Comparison of ENCODE assay signal across 20 cellular contexts in the genomic region with DNA sequence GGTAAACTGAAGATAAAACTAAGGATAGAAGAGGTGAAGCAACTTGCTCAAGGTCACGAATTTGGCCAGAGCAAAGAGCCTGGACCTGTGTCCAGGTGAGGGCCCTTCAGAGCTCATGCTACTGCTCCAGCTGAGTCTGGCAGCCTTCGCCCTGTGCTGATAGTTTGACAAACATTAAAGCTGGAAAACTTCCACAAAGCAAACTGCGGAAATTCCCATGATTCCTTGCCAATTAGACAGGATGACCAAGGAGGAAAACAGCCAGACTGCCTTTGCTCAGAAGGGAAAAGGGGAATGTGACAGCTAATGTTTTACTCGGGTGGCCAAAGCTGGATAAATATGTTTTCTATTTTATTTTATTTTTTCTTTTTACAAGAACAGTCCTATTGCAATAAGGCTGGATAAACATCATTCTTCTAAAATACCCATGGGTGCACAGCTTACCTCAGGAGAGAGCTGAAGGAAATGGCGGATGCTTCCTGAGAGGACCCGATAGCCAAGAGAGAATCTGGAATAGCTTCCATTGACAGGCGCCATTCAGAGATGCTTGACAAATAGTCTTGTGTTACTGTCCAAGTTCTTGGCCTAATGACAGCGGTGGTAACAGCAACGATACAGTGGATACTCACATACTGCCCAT. TPM values are rescaled to one million over a fixed set of nuclear protein-coding genes. Genes with fewer than 3 reads are reported as not detected.
DNase-seq lines count a peak whose midpoint lies in the region; ATAC-seq and TF ChIP-seq lines count a peak whose summit lies in the region.
"Had no signal": no experiment of that assay in that cellular context is flagged by ENCODE, and none has a peak within 500 bp of the region (broad histone marks: within the 10 kb centered on the region; RNA-seq: fewer than 3 reads in every experiment).

No MANE protein-coding gene starts in this region.

- peaks cover 12% of the 10 kb centered on the region for H3K4me1 ChIP-seq in lower lobe of right lung
- H3K4me1 ChIP-seq: adrenal gland, spleen had no signal

- no peak overlapping the region for H3K4me3 Mint-ChIP-seq in activated CD8-positive, alpha-beta memory T cell treated with anti-CD3 and anti-CD28 coated beads, Interleukin-2, amount 10 ng/mL, durations not matched to agents 7 days and 5 days
- H3K4me3 Mint-ChIP-seq: HFFc6; T-helper 1 cell treated with Interleukin-12 subunit alpha and Interleukin-12 subunit beta and Interleukin-4 antibody, amounts not matched to agents 30 μg/mL and 1 μg/mL, for 36 hours had no signal

- H3K9me3 Mint-ChIP-seq in activated CD8-positive, alpha-beta memory T cell treated with anti-CD3 and anti-CD28 coated beads, Interleukin-2, amount 10 ng/mL, durations not matched to agents 7 days and 5 days (ENCODE audit: low read depth), result peaks cover 4% of the 10 kb centered on the region

- intact Hi-C loops in Right ventricle myocardium inferior (cut with DNase I), result no loop called here
- intact Hi-C loops in cardiac septum (cut with DNase I), result no loop called here
- intact Hi-C loops in lower lobe of right lung (cut with DNase I), result no loop called here

- no peaks in the 10 kb centered on the region for H3K9me3 ChIP-seq in lower lobe of right lung
- H3K9me3 ChIP-seq: A549, adrenal gland had no signal

- H3K27me3 Mint-ChIP-seq in activated CD8-positive, alpha-beta memory T cell treated with anti-CD3 and anti-CD28 coated beads, Interleukin-2, amount 10 ng/mL, durations not matched to agents 7 days and 5 days, result no peaks in the 10 kb centered on the region

- no peak for TF ChIP-seq CTCF in lower lobe of right lung (IDR thresholded peaks at IDR 0.05)

- no peaks in the 10 kb centered on the region for H3K27me3 ChIP-seq in lower lobe of right lung (ENCODE audit: low read depth)
- H3K27me3 ChIP-seq: adrenal gland, spleen had no signal

- CTCF ChIA-PET in activated CD8-positive, alpha-beta memory T cell treated with anti-CD3 and anti-CD28 coated beads, Interleukin-2, amount 10 ng/mL, durations not matched to agents 7 days and 5 days (lab: Charles Lee), result no interaction called here

- no peak overlapping the region for H3K4me3 ChIP-seq in lower lobe of right lung
- H3K4me3 ChIP-seq: A549, adrenal gland, spleen had no signal

- H3K27ac ChIP-seq in lower lobe of right lung, result no peak overlapping the region
- H3K27ac ChIP-seq: A549, spleen had no signal

- no peaks in the 10 kb centered on the region for H3K4me1 Mint-ChIP-seq in activated CD8-positive, alpha-beta memory T cell treated with anti-CD3 and anti-CD28 coated beads, Interleukin-2, amount 10 ng/mL, durations not matched to agents 7 days and 5 days

- H3K36me3 Mint-ChIP-seq in activated CD8-positive, alpha-beta memory T cell treated with anti-CD3 and anti-CD28 coated beads, Interleukin-2, amount 10 ng/mL, durations not matched to agents 7 days and 5 days, result no peaks in the 10 kb centered on the region

- no peak overlapping the region for H3K27ac Mint-ChIP-seq in activated CD8-positive, alpha-beta memory T cell treated with anti-CD3 and anti-CD28 coated beads, Interleukin-2, amount 10 ng/mL, durations not matched to agents 7 days and 5 days
- H3K27ac Mint-ChIP-seq: HFFc6; T-helper 1 cell treated with Interleukin-12 subunit alpha and Interleukin-12 subunit beta and Interleukin-4 antibody, amounts not matched to agents 30 μg/mL and 1 μg/mL, for 36 hours had no signal

- peak; percentile 67 for ATAC-seq in Right ventricle myocardium inferior
- ATAC-seq in lower lobe of right lung, result peak; percentile 56 to 88
- ATAC-seq in activated CD8-positive, alpha-beta memory T cell treated with anti-CD3 and anti-CD28 coated beads, Interleukin-2, amount 10 ng/mL, durations not matched to agents 7 days and 5 days, result no peak
- no peak for ATAC-seq in HG03025 (IDR thresholded peaks at IDR 0.05; ENCODE audit: low FRiP score, unreplicated experiment)
- ATAC-seq: A549 had no signal

- H3K36me3 ChIP-seq in lower lobe of right lung, result no peaks in the 10 kb centered on the region
- H3K36me3 ChIP-seq: adrenal gland, spleen had no signal

- DNase-seq in Right ventricle myocardium inferior (ENCODE audit: missing footprints) (peak; percentile 65), cardiac septum (ENCODE audit: low spot score) (no peak), fibroblast of gingiva (ENCODE audit: low read depth) (peak; percentile 53), lower lobe of right lung (peak; percentile 51), NCI-H510A treated with DMSO at 0.1 percent for 48 hours (lab: John Stamatoyannopoulos, UW) (no peak)
- no peak for DNase-seq in activated CD8-positive, alpha-beta memory T cell treated with anti-CD3 and anti-CD28 coated beads, Interleukin-2, amount 10 ng/mL, durations not matched to agents 7 days and 5 days
- DNase-seq in stimulated activated CD4-positive, alpha-beta T cell treated with anti-CD3 and anti-CD28 coated beads, Interleukin-2, amount 100 ng/mL, for 48 hours, result no peak
- DNase-seq: effector CD4-positive, alpha-beta T cell; HFFc6; kidney glomerular epithelial cell; NCI-H1092 treated with DMSO at 0.1 percent for 48 hours; NCI-H2227 treated with DMSO at 0.1 percent for 48 hours; OCI-M1; spleen had no signal

RNA-seq across cellular contexts. Expression of gene CTAGE1, which starts 5.3 kb away (rescaled TPM):
- total RNA-seq in Right ventricle myocardium inferior (not detected), cardiac septum (0.13 TPM), lower lobe of right lung (not detected)
- not detected for total RNA-seq in activated CD8-positive, alpha-beta memory T cell treated with anti-CD3 and anti-CD28 coated beads, Interleukin-2, amount 10 ng/mL, durations not matched to agents 7 days and 5 days
- total RNA-seq: frontal cortex, spleen, temporal lobe had no signal

Comparison
In these comparisons a context has a peak if more than half of its experiments do, and no peak if none do; other contexts are left out.
1. DNase-seq: peak in Right ventricle myocardium inferior (single experiment), fibroblast of gingiva (single experiment) and lower lobe of right lung (single experiment); none in cardiac septum (single experiment), NCI-H510A treated with DMSO at 0.1 percent for 48 hours (single experiment), activated CD8-positive, alpha-beta memory T cell treated with anti-CD3 and anti-CD28 coated beads, Interleukin-2, amount 10 ng/mL, durations not matched to agents 7 days and 5 days (single experiment) and stimulated activated CD4-positive, alpha-beta T cell treated with anti-CD3 and anti-CD28 coated beads, Interleukin-2, amount 100 ng/mL, for 48 hours (0 of 2).
2. ATAC-seq: peak in Right ventricle myocardium inferior (single experiment) and lower lobe of right lung (2 of 2); none in activated CD8-positive, alpha-beta memory T cell treated with anti-CD3 and anti-CD28 coated beads, Interleukin-2, amount 10 ng/mL, durations not matched to agents 7 days and 5 days (single experiment) and HG03025 (single experiment).